ENCODE assay signal across 30 cellular contexts in genomic region chr3:127065561-127066270, GRCh38.
DNase-seq lines count a peak whose midpoint lies in the region; ATAC-seq and TF ChIP-seq lines count a peak whose summit lies in the region.
"Had no signal": no experiment of that assay in that cellular context is flagged by ENCODE, and none has a peak within 500 bp of the region (broad histone marks: within the 10 kb centered on the region; RNA-seq: fewer than 3 reads in every experiment).

No MANE protein-coding gene starts in this region.

- H3K4me3 ChIP-seq in body of pancreas (no peak overlapping the region), spleen (no peak overlapping the region)
- H3K4me3 ChIP-seq: coronary artery, esophagus muscularis mucosa, heart right ventricle, neural progenitor cell, prostate gland, skin epidermis, thyroid gland had no signal

- TF ChIP-seq CTCF in body of pancreas (IDR thresholded peaks at IDR 0.05): no peak
- TF ChIP-seq CTCF in spleen (IDR thresholded peaks at IDR 0.05 in 8 of 11, conservative IDR thresholded peaks at IDR 0.05 in 3 of 11): no peak

- H3K36me3 ChIP-seq in body of pancreas (replicated peaks in 1 of 2; ENCODE audit: insufficient read depth in 1 of 2, low read depth in 2 of 2): no peaks in the 10 kb centered on the region
- no peaks in the 10 kb centered on the region for H3K36me3 ChIP-seq in spleen
- H3K36me3 ChIP-seq: esophagus muscularis mucosa, heart right ventricle, neural progenitor cell, prostate gland, thyroid gland had no signal

- peak; percentile 21 for ATAC-seq in body of pancreas
- ATAC-seq: activated CD4-positive, CD25-positive, alpha-beta regulatory T cell treated with anti-CD3 and anti-CD28 coated beads, Interleukin-2, amount 50 U/mL, for 24 hours; activated CD8-positive, alpha-beta T cell treated with anti-CD3 and anti-CD28 coated beads for 36 hours; left lobe of liver; Right ventricle myocardium inferior had no signal

- H3K4me1 Mint-ChIP-seq in activated naive CD4-positive, alpha-beta T cell treated with anti-CD3 and anti-CD28 coated beads, Interleukin-2, amount 10 ng/mL, durations not matched to agents 7 days and 5 days: no peaks in the 10 kb centered on the region
- H3K4me1 Mint-ChIP-seq: stimulated activated naive B cell treated with anti-CD40 and anti-IgM and Interleukin-4, amounts not matched to agents 10 μg/mL and 1 μg/mL and 100 μg/mL, for 72 hours had no signal

- TF ChIP-seq POLR2A in body of pancreas (IDR thresholded peaks at IDR 0.05): no peak
- TF ChIP-seq POLR2A in spleen (IDR thresholded peaks at IDR 0.05): no peak

- H3K27me3 ChIP-seq in body of pancreas (no peaks in the 10 kb centered on the region), spleen (replicated peaks in 1 of 7) (peaks cover 0 to 65% (median 0%) of the 10 kb centered on the region in 7 donors)
- H3K27me3 ChIP-seq: neural progenitor cell, thyroid gland had no signal

- H3K9me3 Mint-ChIP-seq in activated naive CD4-positive, alpha-beta T cell treated with anti-CD3 and anti-CD28 coated beads, Interleukin-2, amount 10 ng/mL, durations not matched to agents 7 days and 5 days: no peaks in the 10 kb centered on the region
- H3K9me3 Mint-ChIP-seq: activated CD8-positive, alpha-beta T cell treated with anti-CD3 and anti-CD28 coated beads for 36 hours; neural progenitor cell; stimulated activated naive B cell treated with anti-CD40 and anti-IgM and Interleukin-4, amounts not matched to agents 10 μg/mL and 1 μg/mL and 100 μg/mL, for 72 hours had no signal

- WGBS in body of pancreas, 2 donors: 72 to 79% methylated on average over 12 to 17 of the region's 17 CpGs
- 76 to 80% (median 78%) methylated on average over 17 of the region's 17 CpGs for WGBS in spleen, 5 donors

- H3K4me3 Mint-ChIP-seq in activated naive CD4-positive, alpha-beta T cell treated with anti-CD3 and anti-CD28 coated beads, Interleukin-2, amount 10 ng/mL, durations not matched to agents 7 days and 5 days: no peak overlapping the region
- H3K4me3 Mint-ChIP-seq: activated CD8-positive, alpha-beta T cell treated with anti-CD3 and anti-CD28 coated beads for 36 hours; neural progenitor cell; stimulated activated naive B cell treated with anti-CD40 and anti-IgM and Interleukin-4, amounts not matched to agents 10 μg/mL and 1 μg/mL and 100 μg/mL, for 72 hours had no signal

- intact Hi-C loops in body of pancreas (cut with DNase I): no loop called here
- intact Hi-C loops in spleen (cut with DNase I; ENCODE audit: low total_unique reads): no loop called here

- H3K9me3 ChIP-seq in body of pancreas: no peaks in the 10 kb centered on the region
- H3K9me3 ChIP-seq in spleen: no peaks in the 10 kb centered on the region
- H3K9me3 ChIP-seq: Caco-2, esophagus muscularis mucosa, heart right ventricle, prostate gland, thyroid gland had no signal

- no peaks in the 10 kb centered on the region for H3K4me1 ChIP-seq in body of pancreas
- no peaks in the 10 kb centered on the region for H3K4me1 ChIP-seq in spleen
- H3K4me1 ChIP-seq: Caco-2, esophagus muscularis mucosa, heart right ventricle, prostate gland, thyroid gland had no signal

- H3K36me3 Mint-ChIP-seq in activated naive CD4-positive, alpha-beta T cell treated with anti-CD3 and anti-CD28 coated beads, Interleukin-2, amount 10 ng/mL, durations not matched to agents 7 days and 5 days: no peaks in the 10 kb centered on the region
- H3K36me3 Mint-ChIP-seq: neural progenitor cell; stimulated activated naive B cell treated with anti-CD40 and anti-IgM and Interleukin-4, amounts not matched to agents 10 μg/mL and 1 μg/mL and 100 μg/mL, for 72 hours had no signal

- CTCF ChIA-PET in activated naive CD4-positive, alpha-beta T cell treated with anti-CD3 and anti-CD28 coated beads, Interleukin-2, amount 10 ng/mL, durations not matched to agents 7 days and 5 days (lab: Charles Lee): no interaction called here

- no peak overlapping the region for H3K27ac Mint-ChIP-seq in activated naive CD4-positive, alpha-beta T cell treated with anti-CD3 and anti-CD28 coated beads, Interleukin-2, amount 10 ng/mL, durations not matched to agents 7 days and 5 days
- H3K27ac Mint-ChIP-seq: activated CD8-positive, alpha-beta T cell treated with anti-CD3 and anti-CD28 coated beads for 36 hours; stimulated activated naive B cell treated with anti-CD40 and anti-IgM and Interleukin-4, amounts not matched to agents 10 μg/mL and 1 μg/mL and 100 μg/mL, for 72 hours had no signal

- H3K27me3 Mint-ChIP-seq in activated naive CD4-positive, alpha-beta T cell treated with anti-CD3 and anti-CD28 coated beads, Interleukin-2, amount 10 ng/mL, durations not matched to agents 7 days and 5 days: peaks cover 16% of the 10 kb centered on the region

- peak; percentile 17 for DNase-seq in activated naive CD4-positive, alpha-beta T cell treated with anti-CD3 and anti-CD28 coated beads, Interleukin-2, amount 10 ng/mL, durations not matched to agents 7 days and 5 days
- no peak for DNase-seq in activated naive CD4-positive, alpha-beta T cell treated with anti-CD3 and anti-CD28 coated beads, Interleukin-2, amount 50 U/mL, for 16 hours
- DNase-seq in body of pancreas: peak in 1 of 4 donors; percentile 4
- DNase-seq in islet precursor cell: peak; percentile 50
- DNase-seq in spleen: peak; percentile 41
- no peak for DNase-seq in stimulated activated naive CD4-positive, alpha-beta T cell treated with Interleukin-2 at 50 U/mL for 16 hours (lab: John Stamatoyannopoulos, UW)
- DNase-seq in stimulated activated CD4-positive, alpha-beta T cell treated with anti-CD3 and anti-CD28 coated beads, Interleukin-2, amount 100 ng/mL, for 24 hours: no peak
- no peak for DNase-seq in NCI-H1436 treated with DMSO at 0.1 percent for 48 hours (lab: John Stamatoyannopoulos, UW)
- DNase-seq: 8988T; activated CD8-positive, alpha-beta T cell treated with anti-CD3 and anti-CD28 coated beads for 36 hours; activated naive CD4-positive, alpha-beta T cell; Caco-2; DMS79 treated with DMSO at 0.1 percent for 48 hours; heart right ventricle; Kasumi-1; NCI-H1048; NCI-H2029; NCI-H2227 treated with DMSO at 0.1 percent for 48 hours; NCI-H82; stimulated activated CD4-positive, alpha-beta T cell treated with anti-CD3 and anti-CD28 coated beads, Interleukin-2, amount 100 ng/mL, for 48 hours; stimulated activated naive B cell treated with anti-CD40 and anti-IgM and Interleukin-4, amounts not matched to agents 10 μg/mL and 1 μg/mL and 100 μg/mL, for 72 hours; thyroid gland had no signal

- H3K27ac ChIP-seq in body of pancreas: no peak overlapping the region
- no peak overlapping the region for H3K27ac ChIP-seq in spleen
- H3K27ac ChIP-seq: coronary artery, esophagus muscularis mucosa, heart right ventricle, neural progenitor cell, prostate gland, thyroid gland had no signal

Comparison
In these comparisons a context has a peak if more than half of its experiments do, and no peak if none do; other contexts are left out.
1. DNase-seq: peak in activated naive CD4-positive, alpha-beta T cell treated with anti-CD3 and anti-CD28 coated beads, Interleukin-2, amount 10 ng/mL, durations not matched to agents 7 days and 5 days (single experiment), islet precursor cell (single experiment) and spleen (single experiment); none in activated naive CD4-positive, alpha-beta T cell treated with anti-CD3 and anti-CD28 coated beads, Interleukin-2, amount 50 U/mL, for 16 hours (single experiment), stimulated activated naive CD4-positive, alpha-beta T cell treated with Interleukin-2 at 50 U/mL for 16 hours (single experiment), stimulated activated CD4-positive, alpha-beta T cell treated with anti-CD3 and anti-CD28 coated beads, Interleukin-2, amount 100 ng/mL, for 24 hours (0 of 2) and NCI-H1436 treated with DMSO at 0.1 percent for 48 hours (single experiment).